Comparison of ENCODE assay signal across 8 cellular contexts in genomic region chr19:1929051-1929742, GRCh38. TPM values are rescaled to one million over a fixed set of nuclear protein-coding genes. Genes with fewer than 3 reads are reported as not detected.
DNase-seq lines count a peak whose midpoint lies in the region; ATAC-seq and TF ChIP-seq lines count a peak whose summit lies in the region.

No MANE protein-coding gene starts in this region.

- no peak overlapping the region for H3K27ac ChIP-seq in SK-N-MC

- peaks cover 6% of the 10 kb centered on the region for H3K4me1 Mint-ChIP-seq in type B pancreatic cell (ENCODE audit: unreplicated experiment)

- H3K27ac Mint-ChIP-seq in type B pancreatic cell, result peak overlapping the region; percentile 72

- intact Hi-C loops in Right ventricle myocardium superior (cut with DNase I), result no loop called here
- intact Hi-C loops in posterior vena cava (cut with DNase I), result loop anchor here in 1 of 2 donors (10.0 kb wide), 1 partner anchor 146 kb away; no protein-coding TSS in a partner anchor

- DNase-seq in NCI-H2081 (lab: John Stamatoyannopoulos, UW) (peak; percentile 59 to 70), NCI-H2081 treated with DMSO at 0.1 percent for 48 hours (lab: John Stamatoyannopoulos, UW) (no peak), LHCN-M2 (ENCODE audit: low read depth) (peak; percentile 63), SK-N-MC (ENCODE audit: low read depth, low spot score) (no peak), Right ventricle myocardium superior (peak; percentile 89), posterior vena cava (ENCODE audit: low spot score) (peak; percentile 95), type B pancreatic cell (ENCODE audit: extremely low spot score, unreplicated experiment) (peak; percentile 85)
- DNase-seq in activated naive CD4-positive, alpha-beta T cell treated with anti-CD3 and anti-CD28 coated beads, Interleukin-2, amount 50 U/mL, for 16 hours, result peak; percentile 82

- peak; percentile 96 for ATAC-seq in Right ventricle myocardium superior (ENCODE audit: poor library complexity)

- no peaks in the 10 kb centered on the region for H3K27me3 Mint-ChIP-seq in type B pancreatic cell

- peak; percentile 94 for TF ChIP-seq CTCF in type B pancreatic cell (conservative IDR thresholded peaks at IDR 0.05)

- H3K4me3 Mint-ChIP-seq in type B pancreatic cell, result peak overlapping the region; percentile 77

- H3K36me3 ChIP-seq in SK-N-MC (ENCODE audit: insufficient read depth, low read length), result no peaks in the 10 kb centered on the region; the same call in 1 of the 2 replicates

- H3K36me3 Mint-ChIP-seq in type B pancreatic cell, result peaks cover 5% of the 10 kb centered on the region

- no peaks in the 10 kb centered on the region for H3K9me3 Mint-ChIP-seq in type B pancreatic cell

- H3K4me3 ChIP-seq in SK-N-MC, result peak overlapping the region; percentile 50

- no peak overlapping the region for H3K9ac ChIP-seq in SK-N-MC (ENCODE audit: insufficient read length)

- H3K9me3 ChIP-seq in SK-N-MC (ENCODE audit: low read depth, low read length), result no peaks in the 10 kb centered on the region

RNA-seq across cellular contexts. Expression of gene CSNK1G2, which starts 11.8 kb away (rescaled TPM):
- total RNA-seq in LHCN-M2 (2014; rRNA removed) (96.0 and 103 TPM in 2 replicates), Right ventricle myocardium superior (24.3 TPM), posterior vena cava (10 to 100 TPM; 30.2 to 36.9 TPM), type B pancreatic cell (ENCODE audit: low replicate concordance) (68.9 and 71.6 TPM in 2 replicates)
- polyA plus RNA-seq in LHCN-M2 (2012), result 50.1 TPM

RNA-seq across cellular contexts. Expression of gene ADAT3, which starts 24.0 kb away (rescaled TPM):
- total RNA-seq in LHCN-M2 (2014; rRNA removed) (6.0 and 7.6 TPM in 2 replicates), Right ventricle myocardium superior (2.1 TPM), posterior vena cava (1 to 10 TPM; 3.0 to 3.6 TPM), type B pancreatic cell (ENCODE audit: low replicate concordance) (12.1 and 13.9 TPM in 2 replicates)
- polyA plus RNA-seq in LHCN-M2 (2012), result 3.8 TPM

RNA-seq across cellular contexts. Expression of gene SCAMP4, which starts 24.0 kb away (rescaled TPM):
- total RNA-seq in LHCN-M2 (2014; rRNA removed) (105 and 147 TPM in 2 replicates), Right ventricle myocardium superior (16.2 TPM), posterior vena cava (10 to 100 TPM; 35.6 to 36.6 TPM), type B pancreatic cell (ENCODE audit: low replicate concordance) (76.9 and 90.6 TPM in 2 replicates)
- 43.5 TPM for polyA plus RNA-seq in LHCN-M2 (2012)

RNA-seq across cellular contexts. Expression of gene ABHD17A, which starts 43.9 kb away (rescaled TPM):
- total RNA-seq in LHCN-M2 (2014; rRNA removed) (118 and 132 TPM in 2 replicates), Right ventricle myocardium superior (55.7 TPM), posterior vena cava (10 to 100 TPM; 49.9 to 51.4 TPM), type B pancreatic cell (ENCODE audit: low replicate concordance) (60.4 and 62.0 TPM in 2 replicates)
- polyA plus RNA-seq in LHCN-M2 (2012), result 57.7 TPM

Comparison
In these comparisons a context has a peak if more than half of its experiments do, and no peak if none do; other contexts are left out.
1. DNase-seq: peak in NCI-H2081 (2 of 2), LHCN-M2 (single experiment), activated naive CD4-positive, alpha-beta T cell treated with anti-CD3 and anti-CD28 coated beads, Interleukin-2, amount 50 U/mL, for 16 hours (single experiment), Right ventricle myocardium superior (single experiment), posterior vena cava (single experiment) and type B pancreatic cell (single experiment); none in NCI-H2081 treated with DMSO at 0.1 percent for 48 hours (single experiment) and SK-N-MC (single experiment).